12 cellular contexts compared by ENCODE assay signal in the genomic region with DNA sequence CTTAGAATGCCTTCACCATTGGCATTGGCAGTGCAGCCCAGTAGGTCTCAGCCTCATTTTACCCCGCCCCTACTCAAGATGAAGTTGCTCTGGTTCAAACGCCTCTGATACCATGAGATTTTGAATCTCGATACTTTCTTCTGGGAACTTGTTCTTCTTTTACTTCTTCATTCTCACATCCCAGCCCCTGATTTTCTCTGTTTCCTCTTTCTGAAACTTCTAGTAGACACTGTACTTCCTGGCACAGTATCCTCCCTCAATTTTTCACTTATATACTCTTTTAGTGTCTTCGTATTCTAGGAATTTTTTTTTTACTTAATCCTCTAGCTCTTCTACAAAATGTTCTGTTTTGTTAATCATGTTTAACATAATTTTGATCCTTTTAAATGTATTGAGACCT.
"Had no signal": no experiment of that assay in that cellular context is flagged by ENCODE, and none has a peak within 500 bp of the region (broad histone marks: within the 10 kb centered on the region; RNA-seq: fewer than 3 reads in every experiment).

No MANE protein-coding gene starts in this region.

- DNase-seq: activated CD4-positive, alpha-beta T cell treated with anti-CD3 and anti-CD28 coated beads for 1 hour; activated CD4-positive, alpha-beta T cell treated with anti-CD3 and anti-CD28 coated beads, Interleukin-2, amount 50 U/mL, for 4 hours; activated naive CD4-positive, alpha-beta T cell treated with Interleukin-2 at 50 U/mL for 16 hours; dermis blood vessel endothelial cell; ovary; stimulated activated CD4-positive, alpha-beta T cell treated with anti-CD3 and anti-CD28 coated beads, Interleukin-15, amount 100 ng/mL, for 24 hours; stimulated activated CD4-positive, alpha-beta T cell treated with anti-CD3 and anti-CD28 coated beads, Interleukin-4, amount 100 ng/mL, for 1 hour; stimulated activated naive B cell treated with anti-CD40 and anti-IgM and Interleukin-4, amounts not matched to agents 10 μg/mL and 1 μg/mL and 100 μg/mL, for 72 hours; thyroid gland; uterus had no signal

- H3K9me3 Mint-ChIP-seq: activated T-helper 17 cell treated with anti-CD3 and anti-CD28 coated beads, Interleukin-2, amount 50 U/mL, for 72 hours; neural progenitor cell; stimulated activated naive B cell treated with anti-CD40 and anti-IgM and Interleukin-4, amounts not matched to agents 10 μg/mL and 1 μg/mL and 100 μg/mL, for 72 hours had no signal

- H3K9ac ChIP-seq: neural progenitor cell had no signal

- H3K4me1 ChIP-seq: neural progenitor cell, uterus had no signal

- H3K27me3 ChIP-seq: neural progenitor cell, ovary, thyroid gland, uterus had no signal

- H3K36me3 ChIP-seq: neural progenitor cell, ovary, thyroid gland, uterus had no signal

- H3K27ac Mint-ChIP-seq: activated T-helper 17 cell treated with anti-CD3 and anti-CD28 coated beads, Interleukin-2, amount 50 U/mL, for 72 hours; neural progenitor cell; stimulated activated naive B cell treated with anti-CD40 and anti-IgM and Interleukin-4, amounts not matched to agents 10 μg/mL and 1 μg/mL and 100 μg/mL, for 72 hours had no signal

- H3K27ac ChIP-seq: neural progenitor cell, ovary, thyroid gland, uterus had no signal

- ATAC-seq: activated T-helper 17 cell treated with anti-CD3 and anti-CD28 coated beads, Interleukin-2, amount 50 U/mL, for 72 hours; stimulated activated naive B cell treated with anti-CD40 and anti-IgM and Interleukin-4, amounts not matched to agents 10 μg/mL and 1 μg/mL and 100 μg/mL, for 72 hours had no signal

- H3K4me1 Mint-ChIP-seq: activated T-helper 17 cell treated with anti-CD3 and anti-CD28 coated beads, Interleukin-2, amount 50 U/mL, for 72 hours had no signal

- H3K4me3 Mint-ChIP-seq: activated T-helper 17 cell treated with anti-CD3 and anti-CD28 coated beads, Interleukin-2, amount 50 U/mL, for 72 hours; neural progenitor cell; stimulated activated naive B cell treated with anti-CD40 and anti-IgM and Interleukin-4, amounts not matched to agents 10 μg/mL and 1 μg/mL and 100 μg/mL, for 72 hours had no signal

- H3K9me3 ChIP-seq: ovary, thyroid gland, uterus had no signal

- H3K4me3 ChIP-seq: neural progenitor cell, ovary, thyroid gland, uterus had no signal

- H3K4me2 ChIP-seq: neural progenitor cell had no signal
